Comparison of ENCODE assay signal across 1 cellular context in genomic region chr1:156096640-156097391, GRCh38.
A peak's percentile ranks its signal among the peaks of the same experiment; 100 is the strongest.
TF ChIP-seq lines count a peak whose summit lies in the region.

No MANE protein-coding gene starts in this region.

TF ChIP-seq in IMR-90, 13 proteins besides CTCF, POLR2A, EP300 and RAD21:
- TF ChIP-seq RCOR1 (IDR thresholded peaks at IDR 0.05; ENCODE audit: insufficient replicate concordance, low read length) (no peak), CEBPB (IDR thresholded peaks at IDR 0.05; ENCODE audit: low read depth, low read length) (no peak), NFE2L2 (IDR thresholded peaks at IDR 0.05; ENCODE audit: low read depth, low read length) (peak; percentile 14; the same call in 1 of the 2 replicates), CHD1 (IDR thresholded peaks at IDR 0.05; ENCODE audit: low read depth, low read length) (0 out of 2 replicates have a peak, but pooled peaks have one; percentile 63), USF2 (IDR thresholded peaks at IDR 0.05; ENCODE audit: low read depth, low read length) (no peak), FOS (IDR thresholded peaks at IDR 0.05; ENCODE audit: low read depth, low read length) (0 out of 2 replicates have a peak, but pooled peaks have one; percentile 2), MAFK (IDR thresholded peaks at IDR 0.05; ENCODE audit: low read depth, low read length) (no peak), SMC3 (IDR thresholded peaks at IDR 0.05; ENCODE audit: low read depth, low read length) (peak; percentile 99), BHLHE40 (IDR thresholded peaks at IDR 0.05; ENCODE audit: low read depth, low read length) (peak; percentile 3; the same call in 1 of the 2 replicates), MXI1 (IDR thresholded peaks at IDR 0.05; ENCODE audit: borderline replicate concordance, low read depth, low read length) (0 out of 2 replicates have a peak, but pooled peaks have one; percentile 23), MAZ (IDR thresholded peaks at IDR 0.05; ENCODE audit: borderline replicate concordance, low read depth, low read length) (peak; percentile 81; the same call in 1 of the 2 replicates), RFX5 (IDR thresholded peaks at IDR 0.05; ENCODE audit: low read depth, low read length) (no peak)
- TF ChIP-seq, protein P1, sequence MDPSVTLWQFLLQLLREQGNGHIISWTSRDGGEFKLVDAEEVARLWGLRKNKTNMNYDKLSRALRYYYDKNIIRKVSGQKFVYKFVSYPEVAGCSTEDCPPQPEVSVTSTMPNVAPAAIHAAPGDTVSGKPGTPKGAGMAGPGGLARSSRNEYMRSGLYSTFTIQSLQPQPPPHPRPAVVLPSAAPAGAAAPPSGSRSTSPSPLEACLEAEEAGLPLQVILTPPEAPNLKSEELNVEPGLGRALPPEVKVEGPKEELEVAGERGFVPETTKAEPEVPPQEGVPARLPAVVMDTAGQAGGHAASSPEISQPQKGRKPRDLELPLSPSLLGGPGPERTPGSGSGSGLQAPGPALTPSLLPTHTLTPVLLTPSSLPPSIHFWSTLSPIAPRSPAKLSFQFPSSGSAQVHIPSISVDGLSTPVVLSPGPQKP (IDR thresholded peaks at IDR 0.05; ENCODE audit: borderline replicate concordance, low read depth, low read length), result no peak
